ENCODE assay signal across 1 cellular context in the genomic region with DNA sequence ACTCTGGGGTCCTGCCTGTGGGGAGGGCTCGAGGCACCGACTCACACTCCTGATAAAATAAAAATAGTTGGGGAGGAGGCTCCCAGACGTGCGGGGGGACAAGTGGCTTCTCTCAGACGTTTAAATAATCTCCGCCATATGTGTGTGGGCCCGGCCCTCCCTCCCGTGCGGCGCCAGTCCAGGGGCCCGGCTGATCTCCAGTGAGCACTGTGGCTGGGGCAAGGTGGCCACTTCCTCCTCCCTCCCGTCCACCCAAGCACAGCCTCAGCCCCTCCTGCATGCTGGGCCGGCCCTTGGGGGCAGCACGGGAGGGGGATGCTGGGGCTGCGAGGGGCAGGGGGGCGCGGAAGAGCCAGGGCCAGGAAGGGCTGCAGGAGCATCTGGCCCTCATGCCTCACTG.
TF ChIP-seq lines count a peak whose summit lies in the region.

No MANE protein-coding gene starts in this region.

TF ChIP-seq in HepG2, 621 proteins besides CTCF, POLR2A, EP300 and RAD21:
- TF ChIP-seq, protein P1, sequence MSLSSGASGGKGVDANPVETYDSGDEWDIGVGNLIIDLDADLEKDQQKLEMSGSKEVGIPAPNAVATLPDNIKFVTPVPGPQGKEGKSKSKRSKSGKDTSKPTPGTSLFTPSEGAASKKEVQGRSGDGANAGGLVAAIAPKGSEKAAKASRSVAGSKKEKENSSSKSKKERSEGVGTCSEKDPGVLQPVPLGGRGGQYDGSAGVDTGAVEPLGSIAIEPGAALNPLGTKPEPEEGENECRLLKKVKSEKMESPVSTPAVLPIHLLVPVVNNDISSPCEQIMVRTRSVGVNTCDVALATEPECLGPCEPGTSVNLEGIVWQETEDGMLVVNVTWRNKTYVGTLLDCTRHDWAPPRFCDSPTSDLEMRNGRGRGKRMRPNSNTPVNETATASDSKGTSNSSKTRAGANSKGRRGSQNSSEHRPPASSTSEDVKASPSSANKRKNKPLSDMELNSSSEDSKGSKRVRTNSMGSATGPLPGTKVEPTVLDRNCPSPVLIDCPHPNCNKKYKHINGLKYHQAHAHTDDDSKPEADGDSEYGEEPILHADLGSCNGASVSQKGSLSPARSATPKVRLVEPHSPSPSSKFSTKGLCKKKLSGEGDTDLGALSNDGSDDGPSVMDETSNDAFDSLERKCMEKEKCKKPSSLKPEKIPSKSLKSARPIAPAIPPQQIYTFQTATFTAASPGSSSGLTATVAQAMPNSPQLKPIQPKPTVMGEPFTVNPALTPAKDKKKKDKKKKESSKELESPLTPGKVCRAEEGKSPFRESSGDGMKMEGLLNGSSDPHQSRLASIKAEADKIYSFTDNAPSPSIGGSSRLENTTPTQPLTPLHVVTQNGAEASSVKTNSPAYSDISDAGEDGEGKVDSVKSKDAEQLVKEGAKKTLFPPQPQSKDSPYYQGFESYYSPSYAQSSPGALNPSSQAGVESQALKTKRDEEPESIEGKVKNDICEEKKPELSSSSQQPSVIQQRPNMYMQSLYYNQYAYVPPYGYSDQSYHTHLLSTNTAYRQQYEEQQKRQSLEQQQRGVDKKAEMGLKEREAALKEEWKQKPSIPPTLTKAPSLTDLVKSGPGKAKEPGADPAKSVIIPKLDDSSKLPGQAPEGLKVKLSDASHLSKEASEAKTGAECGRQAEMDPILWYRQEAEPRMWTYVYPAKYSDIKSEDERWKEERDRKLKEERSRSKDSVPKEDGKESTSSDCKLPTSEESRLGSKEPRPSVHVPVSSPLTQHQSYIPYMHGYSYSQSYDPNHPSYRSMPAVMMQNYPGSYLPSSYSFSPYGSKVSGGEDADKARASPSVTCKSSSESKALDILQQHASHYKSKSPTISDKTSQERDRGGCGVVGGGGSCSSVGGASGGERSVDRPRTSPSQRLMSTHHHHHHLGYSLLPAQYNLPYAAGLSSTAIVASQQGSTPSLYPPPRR (CRISPR knock-in tag; IDR thresholded peaks at IDR 0.05; ENCODE audit: borderline replicate concordance), result no peak
- TF ChIP-seq ZNF562 (CRISPR knock-in tag; IDR thresholded peaks at IDR 0.05; ENCODE audit: borderline replicate concordance) (no peak), ZNF446 (CRISPR knock-in tag; IDR thresholded peaks at IDR 0.05) (no peak), JUN (CRISPR knock-in tag; IDR thresholded peaks at IDR 0.05) (no peak), KAT7 (CRISPR knock-in tag; IDR thresholded peaks at IDR 0.05; ENCODE audit: borderline replicate concordance) (no peak), HMG20A (CRISPR knock-in tag; IDR thresholded peaks at IDR 0.05; ENCODE audit: borderline replicate concordance) (no peak), IRX3 (CRISPR knock-in tag; IDR thresholded peaks at IDR 0.05; ENCODE audit: borderline replicate concordance, low read depth) (no peak), ZNF430 (CRISPR knock-in tag; IDR thresholded peaks at IDR 0.05) (no peak), ZKSCAN8 (CRISPR knock-in tag; IDR thresholded peaks at IDR 0.05; ENCODE audit: borderline replicate concordance) (no peak), MXI1 (IDR thresholded peaks at IDR 0.05; ENCODE audit: borderline replicate concordance, low read depth, low read length) (no peak), STAT5B (CRISPR knock-in tag; IDR thresholded peaks at IDR 0.05) (no peak), ARID5B (CRISPR knock-in tag; IDR thresholded peaks at IDR 0.05) (no peak), ZNF44 (CRISPR knock-in tag; IDR thresholded peaks at IDR 0.05) (no peak), NCOA1 (CRISPR knock-in tag; IDR thresholded peaks at IDR 0.05) (no peak), ZNF792 (CRISPR knock-in tag; IDR thresholded peaks at IDR 0.05) (no peak), MEIS2 (CRISPR knock-in tag; IDR thresholded peaks at IDR 0.05) (no peak), MYC (CRISPR knock-in tag; IDR thresholded peaks at IDR 0.05; ENCODE audit: borderline replicate concordance) (no peak), ZNF232 (CRISPR knock-in tag; IDR thresholded peaks at IDR 0.05; ENCODE audit: borderline replicate concordance) (no peak), ZNF207 (IDR thresholded peaks at IDR 0.05; ENCODE audit: borderline replicate concordance) (no peak), ZSCAN29 (CRISPR knock-in tag; conservative IDR thresholded peaks at IDR 0.05) (no peak)
